ENCODE assay signal across 12 cellular contexts in the genomic region with DNA sequence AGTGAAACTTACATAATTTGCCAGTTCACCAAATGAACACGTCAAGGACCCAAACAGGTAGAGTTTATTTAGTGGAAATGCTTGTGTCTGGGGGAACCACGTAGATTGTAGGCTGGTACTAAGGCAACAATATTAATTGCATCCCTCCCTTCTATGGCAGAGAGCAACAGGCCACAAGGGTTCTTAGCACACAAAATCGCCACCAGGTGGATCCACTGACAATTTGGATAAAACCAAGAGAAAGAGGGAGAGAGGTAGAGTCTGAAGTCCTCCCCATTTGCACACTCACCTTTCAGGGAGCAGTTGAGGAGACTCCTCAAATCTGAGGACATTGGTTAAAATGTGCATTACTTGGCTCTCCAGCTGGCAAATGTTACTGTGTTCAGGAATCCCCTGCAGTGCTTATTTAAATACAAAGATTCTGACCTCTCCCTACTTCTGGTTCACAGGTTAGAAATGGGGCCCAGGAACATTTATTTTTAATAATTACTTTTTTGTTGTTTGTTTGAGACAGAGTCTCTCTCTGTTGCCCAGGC.
A peak's percentile ranks its signal among the peaks of the same experiment; 100 is the strongest.
DNase-seq lines count a peak whose midpoint lies in the region; ATAC-seq, FAIRE-seq and TF ChIP-seq lines count a peak whose summit lies in the region.
"Had no signal": no experiment of that assay in that cellular context is flagged by ENCODE, and none has a peak within 500 bp of the region (broad histone marks: within the 10 kb centered on the region; RNA-seq: fewer than 3 reads in every experiment).

No MANE protein-coding gene starts in this region.

- H3K4me1 ChIP-seq in Karpas-422 (ENCODE audit: low read length) (no peaks in the 10 kb centered on the region), GM12878 (ENCODE audit: control insufficient read depth, insufficient read depth, low read length) (no peaks in the 10 kb centered on the region)
- no peaks in the 10 kb centered on the region for H3K4me1 ChIP-seq in effector memory CD4-positive, alpha-beta T cell (ENCODE audit: control insufficient read depth, insufficient read depth, low read length, poor library complexity, severe bottlenecking)

- H3K27me3 ChIP-seq in Karpas-422 (ENCODE audit: low read length) (no peaks in the 10 kb centered on the region), GM12878 (replicated peaks in 1 of 2; ENCODE audit: control insufficient read depth in 2 of 2, insufficient read depth in 2 of 2, low read length in 1 of 2) (no peaks in the 10 kb centered on the region; a peak in 2 of 4 replicates)
- H3K27me3 ChIP-seq in effector memory CD4-positive, alpha-beta T cell (replicated peaks; ENCODE audit: control insufficient read depth, insufficient read depth, low read length, poor library complexity, severe bottlenecking), result no peaks in the 10 kb centered on the region

- H3K79me2 ChIP-seq in Karpas-422 (ENCODE audit: low read length), result no peaks in the 10 kb centered on the region
- H3K79me2 ChIP-seq in GM12878 (ENCODE audit: control insufficient read depth, insufficient read depth, low read length), result no peaks in the 10 kb centered on the region

- H3K9ac ChIP-seq in Karpas-422 (ENCODE audit: low read length) (no peak overlapping the region), GM12878 (ENCODE audit: control insufficient read depth, insufficient read depth, low read length) (no peak overlapping the region)

- H3K27ac ChIP-seq in Karpas-422 (ENCODE audit: low read length) (no peak overlapping the region), GM12878 (ENCODE audit: control insufficient read depth, insufficient read depth) (no peak overlapping the region), substantia nigra (ENCODE audit: low read depth, low read length, poor library complexity, severe bottlenecking) (no peak overlapping the region)
- no peak overlapping the region for H3K27ac ChIP-seq in effector memory CD4-positive, alpha-beta T cell (ENCODE audit: insufficient read depth, low read length, poor library complexity, severe bottlenecking)

- H4K20me1 ChIP-seq in Karpas-422 (ENCODE audit: insufficient read depth, low read depth, low read length) (no peaks in the 10 kb centered on the region), GM12878 (ENCODE audit: control insufficient read depth, insufficient read depth) (no peaks in the 10 kb centered on the region)

- TF ChIP-seq CTCF in GM12878 (IDR thresholded peaks at IDR 0.05 in 2 of 3, conservative IDR thresholded peaks at IDR 0.05 in 1 of 3; ENCODE audit: control insufficient read depth in 2 of 3, extremely low read depth in 1 of 3, insufficient read depth in 1 of 3, low read depth in 3 of 3, low read length in 3 of 3) (peak in 2 of 3 experiments; percentile 10 to 15; a peak in 2 of 6 replicates), neural crest cell (conservative IDR thresholded peaks at IDR 0.05) (peak; percentile 40)

- H3K4me3 Mint-ChIP-seq in neural crest cell, result no peak overlapping the region
- H3K4me3 Mint-ChIP-seq: naive B cell had no signal

- in situ Hi-C loops in GM12878 (cut with MboI), result no loop called here

- no TSS peak for BruUV-seq in GM12878 (replicated peaks; lab: Mats Ljungman, UMichigan)

- no peak for FAIRE-seq in GM12878 (lab: Jason Lieb, UNC)
- FAIRE-seq: A204.1, colon, GM12891 had no signal

- H3K4me2 ChIP-seq in Karpas-422 (ENCODE audit: low read depth, low read length, poor library complexity, severe bottlenecking), result no peak overlapping the region
- no peak overlapping the region for H3K4me2 ChIP-seq in GM12878 (ENCODE audit: control insufficient read depth, insufficient read depth)

- CTCF ChIA-PET in GM12878 (lab: Yijun Ruan, JAX), result interaction anchor here (1.1 to 1.7 kb wide), 3 partner anchors 15 to 352 kb away, joined by 5 to 7 read pairs (median 5); no protein-coding TSS in a partner anchor

- H3K36me3 Mint-ChIP-seq in neural crest cell (ENCODE audit: low read depth), result no peaks in the 10 kb centered on the region
- H3K36me3 Mint-ChIP-seq: naive B cell had no signal

- no peak overlapping the region for H3K27ac Mint-ChIP-seq in neural crest cell (ENCODE audit: unreplicated experiment)
- H3K27ac Mint-ChIP-seq: naive B cell had no signal

- TF ChIP-seq POLR2A in GM12878 (IDR thresholded peaks at IDR 0.05; ENCODE audit: low read depth, low read length), result no peak

- no peak for TF ChIP-seq RAD21 in GM12878 (IDR thresholded peaks at IDR 0.05; ENCODE audit: insufficient read depth, low read depth, low read length)

- intact Hi-C loops in GM12878 (cut with micrococcal nuclease; ENCODE audit: unreplicated experiment), result no loop called here

- H3K36me3 ChIP-seq in Karpas-422 (ENCODE audit: insufficient read depth, low read length), result no peaks in the 10 kb centered on the region
- H3K36me3 ChIP-seq in GM12878 (ENCODE audit: control insufficient read depth in 2 of 2, insufficient read depth in 2 of 2, low read length in 1 of 2), result no peaks in the 10 kb centered on the region
- no peaks in the 10 kb centered on the region for H3K36me3 ChIP-seq in effector memory CD4-positive, alpha-beta T cell (ENCODE audit: control insufficient read depth, insufficient read depth, low read length)

- DNase-seq in DMS 273 (lab: John Stamatoyannopoulos, UW; ENCODE audit: unreplicated experiment) (peak; percentile 40), DMS 273 treated with DMSO at 0.1 percent for 48 hours (lab: John Stamatoyannopoulos, UW) (no peak), Karpas-422 (peak; percentile 58), GM12878 (ENCODE audit: low read depth, low spot score) (no peak), neural crest cell (ENCODE audit: low read depth, low spot score) (no peak), AG08396 (ENCODE audit: low spot score) (no peak), substantia nigra (lab: John Stamatoyannopoulos, UW) (no peak)
- no peak for DNase-seq in effector memory CD4-positive, alpha-beta T cell
- DNase-seq: naive B cell had no signal

- RAD21 ChIA-PET in GM12878 (lab: Charles Lee; ENCODE audit: unreplicated experiment), result interaction anchor here (1.4 kb wide), 1 partner anchor 219 kb away, joined by 4 read pairs; no protein-coding TSS in a partner anchor

- ATAC-seq in GM12878, result peak; percentile 31; the same call in 1 of the 3 replicates

- 2% methylated on average over 3 of the region's 3 CpGs for WGBS in GM12878 (ENCODE audit: insufficient coverage, insufficient replicate concordance, low lambda C conversion rate, missing lambda C conversion rate)

- no peaks in the 10 kb centered on the region for H3K9me2 ChIP-seq in Karpas-422 (replicated peaks; ENCODE audit: insufficient read depth, low read length)

- H3K9me3 Mint-ChIP-seq in neural crest cell, result no peaks in the 10 kb centered on the region

- no peak for TF ChIP-seq EP300 in GM12878 (IDR thresholded peaks at IDR 0.05; ENCODE audit: borderline replicate concordance in 1 of 2, control insufficient read depth in 1 of 2, low read depth in 2 of 2, low read length in 2 of 2)

- POLR2A ChIA-PET in GM12878 (lab: Charles Lee), result no interaction called here

- H3K27me3 Mint-ChIP-seq in neural crest cell (ENCODE audit: low read depth), result peaks cover 8% of the 10 kb centered on the region

- H2AFZ ChIP-seq in Karpas-422 (ENCODE audit: low read length) (no peak overlapping the region), GM12878 (ENCODE audit: control insufficient read depth, low read depth, low read length) (no peak overlapping the region)

- H3K9me3 ChIP-seq in Karpas-422 (ENCODE audit: low read length) (no peaks in the 10 kb centered on the region), GM12878 (replicated peaks; ENCODE audit: control insufficient read depth, insufficient read depth, low read length) (no peaks in the 10 kb centered on the region)
- no peaks in the 10 kb centered on the region for H3K9me3 ChIP-seq in effector memory CD4-positive, alpha-beta T cell (ENCODE audit: control insufficient read depth, low read length)

- H3K4me3 ChIP-seq in Karpas-422 (ENCODE audit: low read length) (no peak overlapping the region), GM12878 (no peak overlapping the region)
- no peak overlapping the region for H3K4me3 ChIP-seq in effector memory CD4-positive, alpha-beta T cell (ENCODE audit: insufficient read depth, low read depth, low read length, poor library complexity, severe bottlenecking)

- peaks cover 4% of the 10 kb centered on the region for H3K4me1 Mint-ChIP-seq in neural crest cell
- H3K4me1 Mint-ChIP-seq: naive B cell had no signal

- SMC1A ChIA-PET in GM12878 (lab: Charles Lee; ENCODE audit: uncharacterized antibody, unreplicated experiment), result interaction anchor here (0.6 to 1.7 kb wide), 3 partner anchors 15 to 19 kb away, joined by 3 to 4 read pairs (median 3); no protein-coding TSS in a partner anchor

TF ChIP-seq in GM12878, 131 proteins besides CTCF, POLR2A, EP300 and RAD21 (continues in another document):
- TF ChIP-seq JUNB (IDR thresholded peaks at IDR 0.05), result no peak
- TF ChIP-seq, protein P1, sequence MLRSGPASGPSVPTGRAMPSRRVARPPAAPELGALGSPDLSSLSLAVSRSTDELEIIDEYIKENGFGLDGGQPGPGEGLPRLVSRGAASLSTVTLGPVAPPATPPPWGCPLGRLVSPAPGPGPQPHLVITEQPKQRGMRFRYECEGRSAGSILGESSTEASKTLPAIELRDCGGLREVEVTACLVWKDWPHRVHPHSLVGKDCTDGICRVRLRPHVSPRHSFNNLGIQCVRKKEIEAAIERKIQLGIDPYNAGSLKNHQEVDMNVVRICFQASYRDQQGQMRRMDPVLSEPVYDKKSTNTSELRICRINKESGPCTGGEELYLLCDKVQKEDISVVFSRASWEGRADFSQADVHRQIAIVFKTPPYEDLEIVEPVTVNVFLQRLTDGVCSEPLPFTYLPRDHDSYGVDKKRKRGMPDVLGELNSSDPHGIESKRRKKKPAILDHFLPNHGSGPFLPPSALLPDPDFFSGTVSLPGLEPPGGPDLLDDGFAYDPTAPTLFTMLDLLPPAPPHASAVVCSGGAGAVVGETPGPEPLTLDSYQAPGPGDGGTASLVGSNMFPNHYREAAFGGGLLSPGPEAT (IDR thresholded peaks at IDR 0.05; ENCODE audit: low read depth), result no peak
- TF ChIP-seq IRF4 (IDR thresholded peaks at IDR 0.05; ENCODE audit: low read depth, low read length), result no peak

Comparison
In these comparisons a context has a peak if more than half of its experiments do, and no peak if none do; other contexts are left out.
1. DNase-seq: peak in DMS 273 (single experiment) and Karpas-422 (single experiment); none in DMS 273 treated with DMSO at 0.1 percent for 48 hours (single experiment), GM12878 (single experiment), neural crest cell (single experiment), AG08396 (single experiment), effector memory CD4-positive, alpha-beta T cell (0 of 3) and substantia nigra (0 of 49).